10 cellular contexts compared by ENCODE assay signal in genomic region chr1:233114159-233114558, GRCh38.
A peak's percentile ranks its signal among the peaks of the same experiment; 100 is the strongest.
DNase-seq lines count a peak whose midpoint lies in the region; ATAC-seq and TF ChIP-seq lines count a peak whose summit lies in the region.
"Had no signal": no experiment of that assay in that cellular context is flagged by ENCODE, and none has a peak within 500 bp of the region (broad histone marks: within the 10 kb centered on the region; RNA-seq: fewer than 3 reads in every experiment).

No MANE protein-coding gene starts in this region.

- no peaks in the 10 kb centered on the region; the same call in 1 of the 2 replicates for H3K36me3 ChIP-seq in GM23338 (ENCODE audit: insufficient read depth)

- H3K27me3 ChIP-seq in GM23338 (ENCODE audit: insufficient read depth) (no peaks in the 10 kb centered on the region), dorsolateral prefrontal cortex (no peaks in the 10 kb centered on the region)

- TF ChIP-seq CTCF in GM23338 (conservative IDR thresholded peaks at IDR 0.05; ENCODE audit: low read depth in 2 of 2) (no peak), dorsolateral prefrontal cortex (IDR thresholded peaks at IDR 0.05 in 54 of 56, conservative IDR thresholded peaks at IDR 0.05 in 2 of 56; ENCODE audit: low read depth in 1 of 56, partially characterized antibody in 56 of 56) (no peak), neural crest cell (conservative IDR thresholded peaks at IDR 0.05) (no peak)

- H3F3A ChIP-seq in GM23338 (replicated peaks; ENCODE audit: low read depth): peaks cover 5% of the 10 kb centered on the region; the same call in 1 of the 2 replicates

- H3K9me2 ChIP-seq in GM23338 (ENCODE audit: insufficient read depth): no peaks in the 10 kb centered on the region

- H3K4me3 Mint-ChIP-seq in GM23338 (peak overlapping the region; percentile 20; the same call in 2 of the 3 replicates), neural crest cell (no peak overlapping the region)

- H3K4me2 ChIP-seq in GM23338: peak overlapping the region; percentile 54

- H3K4me3 ChIP-seq in GM23338: no peak overlapping the region
- no peak overlapping the region for H3K4me3 ChIP-seq in dorsolateral prefrontal cortex
- H3K4me3 ChIP-seq: lung had no signal

- H3K4me1 ChIP-seq in GM23338 (ENCODE audit: insufficient read depth): peaks cover 43% of the 10 kb centered on the region

- H3K27me3 Mint-ChIP-seq in GM23338 (ENCODE audit: insufficient read depth, low read depth, poor library complexity) (peaks cover 1% of the 10 kb centered on the region), neural crest cell (ENCODE audit: low read depth) (no peaks in the 10 kb centered on the region)

- peak overlapping the region; percentile 98 for H3K27ac ChIP-seq in GM23338 (ENCODE audit: low read depth)
- H3K27ac ChIP-seq in dorsolateral prefrontal cortex: peak overlapping the region in 31 of 59 donors; percentile 9 to 89 (median 73)

- no peak overlapping the region for H2AFZ ChIP-seq in GM23338

- peak; percentile 40 for ATAC-seq in GM23338
- no peak for ATAC-seq in HG02798 (IDR thresholded peaks at IDR 0.05; ENCODE audit: poor library complexity, unreplicated experiment)

- H3K36me3 Mint-ChIP-seq in GM23338 (ENCODE audit: low read depth): peaks cover 30% of the 10 kb centered on the region
- peaks cover 19% of the 10 kb centered on the region for H3K36me3 Mint-ChIP-seq in neural crest cell (ENCODE audit: low read depth)

- peaks cover 54% of the 10 kb centered on the region for H3K4me1 Mint-ChIP-seq in GM23338
- H3K4me1 Mint-ChIP-seq in neural crest cell: peaks cover 26% of the 10 kb centered on the region

- H3K27ac Mint-ChIP-seq in GM23338: peak overlapping the region; percentile 100
- peak overlapping the region; percentile 68 for H3K27ac Mint-ChIP-seq in neural crest cell (ENCODE audit: unreplicated experiment)

- no peaks in the 10 kb centered on the region for H4K20me1 ChIP-seq in GM23338 (replicated peaks; ENCODE audit: insufficient read depth)

- H3K9me3 Mint-ChIP-seq in GM23338: no peaks in the 10 kb centered on the region
- H3K9me3 Mint-ChIP-seq in neural crest cell: no peaks in the 10 kb centered on the region

- H3K79me2 ChIP-seq in GM23338 (replicated peaks; ENCODE audit: insufficient read depth): peaks cover 3% of the 10 kb centered on the region; the same call in 1 of the 2 replicates

- DNase-seq in GM23338 (ENCODE audit: low spot score) (peak; percentile 25), NCI-H460 (ENCODE audit: extremely low read depth, low read depth) (peak; percentile 53), dorsolateral prefrontal cortex (no peak), neural crest cell (ENCODE audit: low read depth, low spot score) (no peak), hypothalamus (lab: John Stamatoyannopoulos, UW) (no peak), cerebellar nuclear complex (lab: John Stamatoyannopoulos, UW) (no peak), pons (ENCODE audit: low spot score) (no peak)
- DNase-seq: activated CD4-positive, alpha-beta T cell treated with anti-CD3 and anti-CD28 coated beads for 4 hours had no signal

- intact Hi-C loops in dorsolateral prefrontal cortex (cut with DNase I): no loop called here

TF ChIP-seq in GM23338, 12 proteins besides CTCF, POLR2A, EP300 and RAD21 (continues in another document):
- TF ChIP-seq STAT1 (IDR thresholded peaks at IDR 0.05; ENCODE audit: unreplicated experiment) (no peak), EZH2 (IDR thresholded peaks at IDR 0.05; ENCODE audit: low read depth, unreplicated experiment) (no peak), EZH2phosphoT487 (IDR thresholded peaks at IDR 0.05; ENCODE audit: unreplicated experiment) (no peak), ZNF331 (CRISPR knock-in tag; IDR thresholded peaks at IDR 0.05; ENCODE audit: low read depth) (no peak), CREB1 (CRISPR knock-in tag; IDR thresholded peaks at IDR 0.05; ENCODE audit: low read depth) (no peak), POLR2AphosphoS5 (IDR thresholded peaks at IDR 0.05; ENCODE audit: low read depth) (no peak), JUNB (IDR thresholded peaks at IDR 0.05; ENCODE audit: unreplicated experiment) (no peak), NANOG (IDR thresholded peaks at IDR 0.05; ENCODE audit: borderline replicate concordance) (no peak), ZNF114 (CRISPR knock-in tag; IDR thresholded peaks at IDR 0.05) (no peak), ETS1 (IDR thresholded peaks at IDR 0.05) (no peak)
- TF ChIP-seq, protein P1, sequence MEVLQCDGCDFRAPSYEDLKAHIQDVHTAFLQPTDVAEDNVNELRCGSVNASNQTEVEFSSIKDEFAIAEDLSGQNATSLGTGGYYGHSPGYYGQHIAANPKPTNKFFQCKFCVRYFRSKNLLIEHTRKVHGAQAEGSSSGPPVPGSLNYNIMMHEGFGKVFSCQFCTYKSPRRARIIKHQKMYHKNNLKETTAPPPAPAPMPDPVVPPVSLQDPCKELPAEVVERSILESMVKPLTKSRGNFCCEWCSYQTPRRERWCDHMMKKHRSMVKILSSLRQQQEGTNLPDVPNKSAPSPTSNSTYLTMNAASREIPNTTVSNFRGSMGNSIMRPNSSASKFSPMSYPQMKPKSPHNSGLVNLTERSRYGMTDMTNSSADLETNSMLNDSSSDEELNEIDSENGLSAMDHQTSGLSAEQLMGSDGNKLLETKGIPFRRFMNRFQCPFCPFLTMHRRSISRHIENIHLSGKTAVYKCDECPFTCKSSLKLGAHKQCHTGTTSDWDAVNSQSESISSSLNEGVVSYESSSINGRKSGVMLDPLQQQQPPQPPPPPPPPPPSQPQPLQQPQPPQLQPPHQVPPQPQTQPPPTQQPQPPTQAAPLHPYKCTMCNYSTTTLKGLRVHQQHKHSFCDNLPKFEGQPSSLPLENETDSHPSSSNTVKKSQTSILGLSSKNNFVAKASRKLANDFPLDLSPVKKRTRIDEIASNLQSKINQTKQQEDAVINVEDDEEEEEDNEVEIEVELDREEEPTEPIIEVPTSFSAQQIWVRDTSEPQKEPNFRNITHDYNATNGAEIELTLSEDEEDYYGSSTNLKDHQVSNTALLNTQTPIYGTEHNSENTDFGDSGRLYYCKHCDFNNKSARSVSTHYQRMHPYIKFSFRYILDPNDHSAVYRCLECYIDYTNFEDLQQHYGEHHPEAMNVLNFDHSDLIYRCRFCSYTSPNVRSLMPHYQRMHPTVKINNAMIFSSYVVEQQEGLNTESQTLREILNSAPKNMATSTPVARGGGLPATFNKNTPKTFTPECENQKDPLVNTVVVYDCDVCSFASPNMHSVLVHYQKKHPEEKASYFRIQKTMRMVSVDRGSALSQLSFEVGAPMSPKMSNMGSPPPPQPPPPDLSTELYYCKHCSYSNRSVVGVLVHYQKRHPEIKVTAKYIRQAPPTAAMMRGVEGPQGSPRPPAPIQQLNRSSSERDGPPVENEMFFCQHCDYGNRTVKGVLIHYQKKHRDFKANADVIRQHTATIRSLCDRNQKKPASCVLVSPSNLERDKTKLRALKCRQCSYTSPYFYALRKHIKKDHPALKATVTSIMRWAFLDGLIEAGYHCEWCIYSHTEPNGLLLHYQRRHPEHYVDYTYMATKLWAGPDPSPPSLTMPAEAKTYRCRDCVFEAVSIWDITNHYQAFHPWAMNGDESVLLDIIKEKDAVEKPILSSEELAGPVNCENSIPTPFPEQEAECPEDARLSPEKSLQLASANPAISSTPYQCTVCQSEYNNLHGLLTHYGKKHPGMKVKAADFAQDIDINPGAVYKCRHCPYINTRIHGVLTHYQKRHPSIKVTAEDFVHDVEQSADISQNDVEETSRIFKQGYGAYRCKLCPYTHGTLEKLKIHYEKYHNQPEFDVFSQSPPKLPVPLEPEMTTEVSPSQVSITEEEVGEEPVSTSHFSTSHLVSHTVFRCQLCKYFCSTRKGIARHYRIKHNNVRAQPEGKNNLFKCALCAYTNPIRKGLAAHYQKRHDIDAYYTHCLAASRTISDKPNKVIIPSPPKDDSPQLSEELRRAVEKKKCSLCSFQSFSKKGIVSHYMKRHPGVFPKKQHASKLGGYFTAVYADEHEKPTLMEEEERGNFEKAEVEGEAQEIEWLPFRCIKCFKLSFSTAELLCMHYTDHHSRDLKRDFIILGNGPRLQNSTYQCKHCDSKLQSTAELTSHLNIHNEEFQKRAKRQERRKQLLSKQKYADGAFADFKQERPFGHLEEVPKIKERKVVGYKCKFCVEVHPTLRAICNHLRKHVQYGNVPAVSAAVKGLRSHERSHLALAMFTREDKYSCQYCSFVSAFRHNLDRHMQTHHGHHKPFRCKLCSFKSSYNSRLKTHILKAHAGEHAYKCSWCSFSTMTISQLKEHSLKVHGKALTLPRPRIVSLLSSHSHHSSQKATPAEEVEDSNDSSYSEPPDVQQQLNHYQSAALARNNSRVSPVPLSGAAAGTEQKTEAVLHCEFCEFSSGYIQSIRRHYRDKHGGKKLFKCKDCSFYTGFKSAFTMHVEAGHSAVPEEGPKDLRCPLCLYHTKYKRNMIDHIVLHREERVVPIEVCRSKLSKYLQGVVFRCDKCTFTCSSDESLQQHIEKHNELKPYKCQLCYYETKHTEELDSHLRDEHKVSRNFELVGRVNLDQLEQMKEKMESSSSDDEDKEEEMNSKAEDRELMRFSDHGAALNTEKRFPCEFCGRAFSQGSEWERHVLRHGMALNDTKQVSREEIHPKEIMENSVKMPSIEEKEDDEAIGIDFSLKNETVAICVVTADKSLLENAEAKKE (CRISPR knock-in tag; IDR thresholded peaks at IDR 0.05): no peak

Comparison
In these comparisons a context has a peak if more than half of its experiments do, and no peak if none do; other contexts are left out.
1. DNase-seq: peak in GM23338 (single experiment) and NCI-H460 (single experiment); none in dorsolateral prefrontal cortex (0 of 10), neural crest cell (single experiment), hypothalamus (0 of 51), cerebellar nuclear complex (0 of 2) and pons (single experiment).